10 cellular contexts compared by ENCODE assay signal in genomic region chrX:72180539-72180938, GRCh38. TPM values are rescaled to one million over a fixed set of nuclear protein-coding genes. Genes with fewer than 3 reads are reported as not detected.
A peak's percentile ranks its signal among the peaks of the same experiment; 100 is the strongest.
DNase-seq lines count a peak whose midpoint lies in the region; ATAC-seq, FAIRE-seq and TF ChIP-seq lines count a peak whose summit lies in the region.
"Had no signal": no experiment of that assay in that cellular context is flagged by ENCODE, and none has a peak within 500 bp of the region (broad histone marks: within the 10 kb centered on the region; RNA-seq: fewer than 3 reads in every experiment).

No MANE protein-coding gene starts in this region.

- no TSS peak for BruUV-seq in HepG2 (replicated peaks; lab: Mats Ljungman, UMichigan)

- H3K4me1 ChIP-seq in HepG2 (ENCODE audit: insufficient read depth, low read length) (peaks cover 13% of the 10 kb centered on the region), right lobe of liver (peaks cover 0 to 4% (median 0%) of the 10 kb centered on the region in 4 donors), RWPE2 (ENCODE audit: insufficient read depth, poor library complexity, severe bottlenecking) (no peaks in the 10 kb centered on the region), left lung (peaks cover 0 to 6% of the 10 kb centered on the region in 2 donors), colonic mucosa (no peaks in the 10 kb centered on the region)

- no peak for FAIRE-seq in HepG2 (lab: Jason Lieb, UNC)

- H3K27me3 ChIP-seq in HepG2 (ENCODE audit: control insufficient read depth in 1 of 2, insufficient read depth in 2 of 2, low read length in 2 of 2) = no peaks in the 10 kb centered on the region
- H3K27me3 ChIP-seq in right lobe of liver = no peaks in the 10 kb centered on the region
- H3K27me3 ChIP-seq in RWPE2 (ENCODE audit: insufficient read depth, poor library complexity, severe bottlenecking) = no peaks in the 10 kb centered on the region
- H3K27me3 ChIP-seq in left lung = no peaks in the 10 kb centered on the region
- H3K27me3 ChIP-seq in colonic mucosa = no peaks in the 10 kb centered on the region

- WGBS in HepG2 (ENCODE audit: low lambda C conversion rate) = 0% methylated on average over 1 of the region's 1 CpG
- 33% methylated on average over 1 of the region's 1 CpG for WGBS in right lobe of liver (ENCODE audit: insufficient coverage, low coverage, low lambda C conversion rate, missing lambda C conversion rate)

- CTCF ChIA-PET in HepG2 (lab: Yijun Ruan, JAX; ENCODE audit: low intra/inter-chr PET ratio, low total read pairs) = no interaction called here

- H3K4me2 ChIP-seq in HepG2 (ENCODE audit: low read depth, low read length) = peak overlapping the region; percentile 68

- no peaks in the 10 kb centered on the region for H3K36me3 ChIP-seq in HepG2 (replicated peaks in 1 of 2; ENCODE audit: control insufficient read depth in 1 of 2, insufficient read depth in 2 of 2, low read length in 2 of 2)
- no peaks in the 10 kb centered on the region for H3K36me3 ChIP-seq in right lobe of liver
- no peaks in the 10 kb centered on the region for H3K36me3 ChIP-seq in RWPE2 (ENCODE audit: low read depth)
- no peaks in the 10 kb centered on the region for H3K36me3 ChIP-seq in left lung
- H3K36me3 ChIP-seq in colonic mucosa = no peaks in the 10 kb centered on the region

- TF ChIP-seq CTCF in HepG2 (CRISPR knock-in tag; IDR thresholded peaks at IDR 0.05) (no peak), right lobe of liver (IDR thresholded peaks at IDR 0.05) (no peak), RWPE2 (IDR thresholded peaks at IDR 0.05; ENCODE audit: poor library complexity, severe bottlenecking) (no peak), left lung (IDR thresholded peaks at IDR 0.05) (no peak), colonic mucosa (IDR thresholded peaks at IDR 0.05) (no peak)

- DNase-seq in HepG2 (ENCODE audit: low spot score) (no peak), right lobe of liver (no peak), RWPE2 (ENCODE audit: low spot score) (no peak), left lung (no peak), colonic mucosa (no peak), SW480 (ENCODE audit: low spot score) (no peak), NCI-H1417 treated with DMSO at 0.1 percent for 48 hours (lab: John Stamatoyannopoulos, UW) (no peak)
- no peak for DNase-seq in activated T-cell treated with anti-CD3 and anti-CD28 coated beads, Interleukin-2, amount 50 U/mL, for 1 hour
- DNase-seq: cortex of kidney had no signal

- H3K9me3 ChIP-seq in HepG2 (ENCODE audit: low read length) = no peaks in the 10 kb centered on the region
- no peaks in the 10 kb centered on the region for H3K9me3 ChIP-seq in right lobe of liver
- no peaks in the 10 kb centered on the region for H3K9me3 ChIP-seq in RWPE2 (ENCODE audit: severe bottlenecking)
- H3K9me3 ChIP-seq in left lung = no peaks in the 10 kb centered on the region
- H3K9me3 ChIP-seq in colonic mucosa = no peaks in the 10 kb centered on the region

- peak overlapping the region; percentile 63 for H2AFZ ChIP-seq in HepG2 (ENCODE audit: low read length)

- H3K79me2 ChIP-seq in HepG2 (ENCODE audit: insufficient read depth, low read length) = peaks cover 16% of the 10 kb centered on the region

- ATAC-seq in HepG2 = no peak
- ATAC-seq in right lobe of liver = no peak
- ATAC-seq in RWPE2 (ENCODE audit: low read depth) = no peak
- no peak for ATAC-seq in left lung

- no peak for TF ChIP-seq POLR2A in HepG2 (IDR thresholded peaks at IDR 0.05; ENCODE audit: insufficient read depth in 1 of 2, low read depth in 2 of 2, low read length in 2 of 2)
- no peak for TF ChIP-seq POLR2A in right lobe of liver (IDR thresholded peaks at IDR 0.05)

- TF ChIP-seq RAD21 in HepG2 (CRISPR knock-in tag; IDR thresholded peaks at IDR 0.05) = no peak

- TF ChIP-seq EP300 in HepG2 (IDR thresholded peaks at IDR 0.05; ENCODE audit: low read depth in 2 of 2, low read length in 2 of 2) = no peak
- TF ChIP-seq EP300 in HepG2 (CRISPR knock-in tag; IDR thresholded peaks at IDR 0.05; ENCODE audit: borderline replicate concordance) = no peak

- H3K27ac ChIP-seq in HepG2 (ENCODE audit: extremely low read length, insufficient read depth, low read length) = peak overlapping the region; percentile 88
- H3K27ac ChIP-seq in right lobe of liver = no peak overlapping the region
- H3K27ac ChIP-seq in RWPE2 (ENCODE audit: poor library complexity, severe bottlenecking) = peak overlapping the region; percentile 63
- peak overlapping the region; percentile 79 to 88 for H3K27ac ChIP-seq in left lung
- H3K27ac ChIP-seq in colonic mucosa = no peak overlapping the region

- intact Hi-C loops in HepG2 (cut with micrococcal nuclease; ENCODE audit: unreplicated experiment) (loop anchor here (10.0 kb wide), 1 partner anchor 54 kb away; the partner anchor contains the start of gene ERCC6L), right lobe of liver (cut with DNase I) (no loop called here), left lung (cut with DNase I) (no loop called here), colonic mucosa (cut with DNase I) (no loop called here)

- POLR2A ChIA-PET in HepG2 (lab: Yijun Ruan, JAX) = interaction anchor here (1.1 to 1.6 kb wide), 3 partner anchors 58 to 391 kb away, joined by 3 to 8 read pairs (median 4); partner anchors contain the start of genes ERCC6L and RPS4X

- H4K20me1 ChIP-seq in HepG2 (ENCODE audit: insufficient read depth, low read length) = no peaks in the 10 kb centered on the region

- H3K4me3 ChIP-seq in HepG2 (replicated peaks in 1 of 3; ENCODE audit: insufficient read depth in 1 of 3, low read depth in 2 of 3, low read length in 3 of 3) (peak overlapping the region in 2 of 3 experiments; percentile 83 to 85; a peak in 2 of 6 replicates), right lobe of liver (peak overlapping the region in 1 of 3 donors; percentile 72), RWPE2 (ENCODE audit: severe bottlenecking) (peak overlapping the region; percentile 80), left lung (peak overlapping the region; percentile 37 to 65), colonic mucosa (no peak overlapping the region)

- in situ Hi-C loops in HepG2 (cut with HindIII; ENCODE audit: extremely low pct_ligation_motif_present, low pct_unique_long_range_greater_than_20kb) = no loop called here

- H3K9ac ChIP-seq in HepG2 (ENCODE audit: insufficient read depth, low read depth, low read length) (peak overlapping the region; percentile 94), colonic mucosa (ENCODE audit: low read depth in 2 of 2, low read length in 2 of 2) (no peak overlapping the region)

RNA-seq across cellular contexts. Expression of gene PIN4, which starts 1.0 kb away (rescaled TPM):
- total RNA-seq in HepG2 (2016; rRNA removed; fragmentation: Illumina TruSeq; extraction: Trizol) = 29.5 and 43.2 TPM in 2 replicates
- total RNA-seq in HepG2 (2016; cell fraction: cytosol; rRNA removed; fragmentation: Illumina TruSeq; extraction: Trizol; ENCODE audit: low read depth) = 10.7 and 11.2 TPM in 2 replicates
- 30.4 and 46.3 TPM in 2 replicates for total RNA-seq in HepG2 (2016; cell fraction: insoluble cytoplasmic fraction; rRNA removed; fragmentation: Illumina TruSeq; extraction: Trizol)
- 12.8 and 13.8 TPM in 2 replicates for total RNA-seq in HepG2 (2016; cell fraction: membrane; rRNA removed; fragmentation: Illumina TruSeq; extraction: Trizol)
- total RNA-seq in HepG2 (2016; cell fraction: nucleus; rRNA removed; fragmentation: Illumina TruSeq; extraction: Trizol) = 15.0 and 15.2 TPM in 2 replicates
- 9.9 and 12.6 TPM in 2 replicates for polyA plus RNA-seq in HepG2 (2011; rRNA removed)
- 4.8 and 7.0 TPM in 2 replicates for polyA plus RNA-seq in HepG2 (2011; cell fraction: cytosol; rRNA removed)
- 2.0 and 6.0 TPM in 2 replicates for polyA plus RNA-seq in HepG2 (2011; cell fraction: nucleus; rRNA removed)
- polyA plus RNA-seq in HepG2 (2012) = 26.8 and 37.1 TPM in 2 replicates
- 16.6 and 17.5 TPM in 2 replicates for polyA plus RNA-seq in HepG2 (2016; cell fraction: cytosol; fragmentation: Illumina TruSeq; extraction: Trizol; ENCODE audit: low read depth)
- 70.9 and 79.1 TPM in 2 replicates for polyA plus RNA-seq in HepG2 (2016; cell fraction: insoluble cytoplasmic fraction; fragmentation: Illumina TruSeq; extraction: Trizol; ENCODE audit: low read depth)
- polyA plus RNA-seq in HepG2 (2016; cell fraction: membrane; fragmentation: Illumina TruSeq; extraction: Trizol; ENCODE audit: low read depth) = 17.8 and 21.6 TPM in 2 replicates
- 25.2 and 26.0 TPM in 2 replicates for polyA plus RNA-seq in HepG2 (2016; cell fraction: nucleus; fragmentation: Illumina TruSeq; extraction: Trizol; ENCODE audit: insufficient read depth, low read depth)
- polyA minus RNA-seq in HepG2 (2011; rRNA and poly(A)+ RNA removed; ENCODE audit: low replicate concordance) = 1.4 and 2.5 TPM in 2 replicates
- polyA minus RNA-seq in HepG2 (2011; cell fraction: cytosol; rRNA and poly(A)+ RNA removed) = 3.7 and 4.5 TPM in 2 replicates
- 12.4 and 15.5 TPM in 2 replicates for polyA minus RNA-seq in HepG2 (2011; cell fraction: nucleus; rRNA and poly(A)+ RNA removed)
- 1 to 10 TPM; 6.1 to 9.3 (median 8.1) TPM for total RNA-seq in right lobe of liver
- total RNA-seq in left lung = 1 to 10 TPM; 7.6 to 9.0 TPM
- 10 to 100 TPM in 1 of 2 donors, 1 to 10 TPM in 1; 8.2 to 10.4 TPM for total RNA-seq in colonic mucosa

RNA-seq across cellular contexts. Expression of gene RTL5, which starts 48.8 kb away (rescaled TPM):
- total RNA-seq in HepG2 (2016; rRNA removed; fragmentation: Illumina TruSeq; extraction: Trizol) (not detected in 2 replicates), right lobe of liver (1 to 10 TPM; 1.2 to 4.1 (median 2.5) TPM), left lung (10 to 100 TPM; 10.6 to 13.3 TPM), colonic mucosa (1 to 10 TPM; 1.2 to 2.1 TPM)
- not detected in 2 replicates for total RNA-seq in HepG2 (2016; cell fraction: cytosol; rRNA removed; fragmentation: Illumina TruSeq; extraction: Trizol; ENCODE audit: low read depth)
- 0.04 TPM in 1 of 2 replicates, not detected in the other for total RNA-seq in HepG2 (2016; cell fraction: insoluble cytoplasmic fraction; rRNA removed; fragmentation: Illumina TruSeq; extraction: Trizol)
- total RNA-seq in HepG2 (2016; cell fraction: membrane; rRNA removed; fragmentation: Illumina TruSeq; extraction: Trizol) = not detected in 2 replicates
- not detected in 2 replicates for total RNA-seq in HepG2 (2016; cell fraction: nucleus; rRNA removed; fragmentation: Illumina TruSeq; extraction: Trizol)
- 0.01 TPM in 1 of 2 replicates, not detected in the other for polyA plus RNA-seq in HepG2 (2011; rRNA removed)
- polyA plus RNA-seq in HepG2 (2011; cell fraction: cytosol; rRNA removed) = not detected in 2 replicates
- polyA plus RNA-seq in HepG2 (2011; cell fraction: nucleus; rRNA removed) = not detected in 2 replicates
- not detected in 2 replicates for polyA plus RNA-seq in HepG2 (2012)
- not detected in 2 replicates for polyA plus RNA-seq in HepG2 (2016; cell fraction: cytosol; fragmentation: Illumina TruSeq; extraction: Trizol; ENCODE audit: low read depth)
- not detected in 2 replicates for polyA plus RNA-seq in HepG2 (2016; cell fraction: insoluble cytoplasmic fraction; fragmentation: Illumina TruSeq; extraction: Trizol; ENCODE audit: low read depth)
- polyA plus RNA-seq in HepG2 (2016; cell fraction: membrane; fragmentation: Illumina TruSeq; extraction: Trizol; ENCODE audit: low read depth) = not detected in 2 replicates
- polyA plus RNA-seq in HepG2 (2016; cell fraction: nucleus; fragmentation: Illumina TruSeq; extraction: Trizol; ENCODE audit: insufficient read depth, low read depth) = 0.11 TPM in 1 of 2 replicates, not detected in the other
- not detected in 2 replicates for polyA minus RNA-seq in HepG2 (2011; rRNA and poly(A)+ RNA removed; ENCODE audit: low replicate concordance)
- polyA minus RNA-seq in HepG2 (2011; cell fraction: cytosol; rRNA and poly(A)+ RNA removed) = not detected in 2 replicates
- not detected in 2 replicates for polyA minus RNA-seq in HepG2 (2011; cell fraction: nucleus; rRNA and poly(A)+ RNA removed)
- polyA plus RNA-seq: naive thymus-derived CD8-positive, alpha-beta T cell had no signal

RNA-seq across cellular contexts. Expression of gene ERCC6L, which starts 58.3 kb away (rescaled TPM):
- 9.5 and 15.6 TPM in 2 replicates for total RNA-seq in HepG2 (2016; rRNA removed; fragmentation: Illumina TruSeq; extraction: Trizol)
- 0.51 and 0.53 TPM in 2 replicates for total RNA-seq in HepG2 (2016; cell fraction: cytosol; rRNA removed; fragmentation: Illumina TruSeq; extraction: Trizol; ENCODE audit: low read depth)
- 8.9 and 15.0 TPM in 2 replicates for total RNA-seq in HepG2 (2016; cell fraction: insoluble cytoplasmic fraction; rRNA removed; fragmentation: Illumina TruSeq; extraction: Trizol)
- total RNA-seq in HepG2 (2016; cell fraction: membrane; rRNA removed; fragmentation: Illumina TruSeq; extraction: Trizol) = 2.8 and 3.0 TPM in 2 replicates
- total RNA-seq in HepG2 (2016; cell fraction: nucleus; rRNA removed; fragmentation: Illumina TruSeq; extraction: Trizol) = 6.5 and 7.0 TPM in 2 replicates
- polyA plus RNA-seq in HepG2 (2011; rRNA removed) = 0.47 and 0.86 TPM in 2 replicates
- polyA plus RNA-seq in HepG2 (2011; cell fraction: cytosol; rRNA removed) = 0.35 and 0.44 TPM in 2 replicates
- polyA plus RNA-seq in HepG2 (2011; cell fraction: nucleus; rRNA removed) = 0.31 and 0.34 TPM in 2 replicates
- polyA plus RNA-seq in HepG2 (2012) = 0.69 and 2.0 TPM in 2 replicates
- polyA plus RNA-seq in HepG2 (2016; cell fraction: cytosol; fragmentation: Illumina TruSeq; extraction: Trizol; ENCODE audit: low read depth) = 0.15 and 0.16 TPM in 2 replicates
- polyA plus RNA-seq in HepG2 (2016; cell fraction: insoluble cytoplasmic fraction; fragmentation: Illumina TruSeq; extraction: Trizol; ENCODE audit: low read depth) = 9.3 and 9.9 TPM in 2 replicates
- polyA plus RNA-seq in HepG2 (2016; cell fraction: membrane; fragmentation: Illumina TruSeq; extraction: Trizol; ENCODE audit: low read depth) = 0.56 and 0.79 TPM in 2 replicates
- polyA plus RNA-seq in HepG2 (2016; cell fraction: nucleus; fragmentation: Illumina TruSeq; extraction: Trizol; ENCODE audit: insufficient read depth, low read depth) = 5.2 and 5.3 TPM in 2 replicates
- polyA minus RNA-seq in HepG2 (2011; rRNA and poly(A)+ RNA removed; ENCODE audit: low replicate concordance) = 0.68 and 2.3 TPM in 2 replicates
- 1.1 and 1.7 TPM in 2 replicates for polyA minus RNA-seq in HepG2 (2011; cell fraction: cytosol; rRNA and poly(A)+ RNA removed)
- polyA minus RNA-seq in HepG2 (2011; cell fraction: nucleus; rRNA and poly(A)+ RNA removed) = 2.2 TPM in 2 replicates
- under 1 TPM in 4 of 6 experiments, not detected in 2; 0.09 to 0.62 (median 0.30) TPM for total RNA-seq in right lobe of liver
- total RNA-seq in left lung = 1 to 10 TPM; 1.1 to 1.5 TPM
- total RNA-seq in colonic mucosa = 1 to 10 TPM; 1.7 to 8.2 TPM

Comparison
In these comparisons a context has a peak if more than half of its experiments do, and no peak if none do; other contexts are left out.
1. H3K27ac ChIP-seq: peak in HepG2 (single experiment), RWPE2 (single experiment) and left lung (2 of 2); none in right lobe of liver (0 of 3) and colonic mucosa (single experiment).